ENCODE assay signal across 11 cellular contexts in the genomic region with DNA sequence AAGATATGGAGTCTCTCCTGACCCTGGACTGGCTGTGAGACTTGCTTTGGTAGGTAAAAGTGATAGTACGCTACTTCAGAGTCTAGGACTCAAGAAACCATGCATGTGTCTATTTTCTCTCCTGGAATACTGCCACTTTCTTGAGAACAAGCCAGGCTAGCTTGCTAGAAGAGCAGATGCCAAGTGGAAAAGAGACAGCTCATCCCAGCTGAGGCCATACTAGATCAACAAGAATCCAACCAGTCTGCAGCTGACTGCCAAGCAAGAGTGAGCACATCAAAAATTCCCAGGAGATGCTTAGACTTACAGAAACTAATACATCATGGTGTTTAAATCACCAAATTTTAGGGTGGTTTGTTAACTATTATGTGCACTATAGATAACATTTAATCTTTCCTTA.
"Had no signal": no experiment of that assay in that cellular context is flagged by ENCODE, and none has a peak within 500 bp of the region (broad histone marks: within the 10 kb centered on the region; RNA-seq: fewer than 3 reads in every experiment).

No MANE protein-coding gene starts in this region.

- DNase-seq: activated CD8-positive, alpha-beta memory T cell treated with anti-CD3 and anti-CD28 coated beads, Interleukin-2, amount 50 U/mL, for 48 hours; activated CD8-positive, alpha-beta T cell treated with anti-CD3 and anti-CD28 coated beads for 36 hours; activated naive CD4-positive, alpha-beta T cell treated with Interleukin-2 at 50 U/mL for 16 hours; activated naive CD8-positive, alpha-beta T cell treated with anti-CD3 and anti-CD28 coated beads, Interleukin-2, amount 50 U/mL, for 24 hours; effector memory CD8-positive, alpha-beta T cell; foreskin melanocyte; left lung; ovary; stimulated activated CD4-positive, alpha-beta T cell treated with anti-CD3 and anti-CD28 coated beads, Interleukin-15, amount 100 ng/mL, for 24 hours; stimulated activated CD4-positive, alpha-beta T cell treated with anti-CD3 and anti-CD28 coated beads, Interleukin-4, amount 100 ng/mL, for 24 hours had no signal

- H3K4me3 ChIP-seq: left lung, ovary, thoracic aorta had no signal

- ATAC-seq: activated CD8-positive, alpha-beta T cell treated with anti-CD3 and anti-CD28 coated beads for 36 hours; activated naive CD8-positive, alpha-beta T cell treated with anti-CD3 and anti-CD28 coated beads, Interleukin-2, amount 50 U/mL, for 24 hours; effector memory CD8-positive, alpha-beta T cell; left lung had no signal
